In genomic region chr3:101829066-101829830, GRCh38 we compare ENCODE assay signal across 9 cellular contexts. TPM values are rescaled to one million over a fixed set of nuclear protein-coding genes. Genes with fewer than 3 reads are reported as not detected.
DNase-seq lines count a peak whose midpoint lies in the region; ATAC-seq and TF ChIP-seq lines count a peak whose summit lies in the region.
"Had no signal": no experiment of that assay in that cellular context is flagged by ENCODE, and none has a peak within 500 bp of the region (broad histone marks: within the 10 kb centered on the region; RNA-seq: fewer than 3 reads in every experiment).

No MANE protein-coding gene starts in this region.

- no peaks in the 10 kb centered on the region for H3K36me3 ChIP-seq in BJ (ENCODE audit: control insufficient read depth, insufficient read depth, low read length)

- CTCF ChIA-PET in BJ (lab: Yijun Ruan, JAX): interaction anchor here (1.0 to 1.1 kb wide), 3 partner anchors 10 to 395 kb away, joined by 3 to 5 read pairs (median 3); no protein-coding TSS in a partner anchor

- peaks cover 21% of the 10 kb centered on the region for H3K4me1 ChIP-seq in foreskin keratinocyte

- no peak overlapping the region for H3K27ac ChIP-seq in foreskin keratinocyte
- H3K27ac ChIP-seq: HL-60 had no signal

- ATAC-seq in GM19467 (IDR thresholded peaks at IDR 0.05; ENCODE audit: unreplicated experiment): peak; percentile 38
- ATAC-seq in HG03565 (IDR thresholded peaks at IDR 0.05; ENCODE audit: unreplicated experiment): peak; percentile 45
- peak; percentile 28 for ATAC-seq in foreskin keratinocyte

- peak overlapping the region; percentile 1; the same call in 1 of the 2 replicates for H3K4me3 ChIP-seq in BJ (ENCODE audit: low read depth, low read length)

- no peak for TF ChIP-seq CTCF in BJ (IDR thresholded peaks at IDR 0.05; ENCODE audit: insufficient read depth, low read depth, low read length)
- no peak for TF ChIP-seq CTCF in foreskin keratinocyte (conservative IDR thresholded peaks at IDR 0.05)

- no peaks in the 10 kb centered on the region for H3K27me3 ChIP-seq in BJ (ENCODE audit: control insufficient read depth, insufficient read depth, low read length)
- no peaks in the 10 kb centered on the region for H3K27me3 ChIP-seq in foreskin keratinocyte

- no peak for DNase-seq in BJ (ENCODE audit: low read depth)
- DNase-seq in activated T-cell treated with anti-CD3 and anti-CD28 coated beads for 24 hours (ENCODE audit: low read depth): peak; percentile 32
- no peak for DNase-seq in foreskin keratinocyte
- DNase-seq in renal cortical epithelial cell (ENCODE audit: low read depth): peak; percentile 46
- no peak for DNase-seq in 8988T
- no peak for DNase-seq in NCI-H748 treated with DMSO at 0.1 percent for 48 hours (lab: John Stamatoyannopoulos, UW)

- POLR2A ChIA-PET in BJ (lab: Charles Lee): no interaction called here

RNA-seq across cellular contexts. Expression of gene NFKBIZ, which starts 20.1 kb away (rescaled TPM):
- polyA plus RNA-seq in BJ (2011; rRNA removed) (41.6 and 50.1 TPM in 2 replicates), foreskin keratinocyte (2.3 and 2.4 TPM in 2 replicates)
- 139 and 188 TPM in 2 replicates for polyA minus RNA-seq in BJ (2011; rRNA and poly(A)+ RNA removed)
- total RNA-seq in foreskin keratinocyte (15.1 and 15.9 TPM in 2 replicates), renal cortical epithelial cell (135 and 224 TPM in 2 replicates)

RNA-seq across cellular contexts. Expression of gene NXPE3, which starts 50.2 kb away (rescaled TPM):
- polyA plus RNA-seq in BJ (2011; rRNA removed) (30.3 and 31.2 TPM in 2 replicates), foreskin keratinocyte (7.6 and 7.8 TPM in 2 replicates)
- polyA minus RNA-seq in BJ (2011; rRNA and poly(A)+ RNA removed): 30.9 and 39.0 TPM in 2 replicates
- total RNA-seq in foreskin keratinocyte (14.9 and 16.8 TPM in 2 replicates), renal cortical epithelial cell (15.5 and 32.0 TPM in 2 replicates)

Comparison
In these comparisons a context has a peak if more than half of its experiments do, and no peak if none do; other contexts are left out.
1. DNase-seq: peak in activated T-cell treated with anti-CD3 and anti-CD28 coated beads for 24 hours (single experiment) and renal cortical epithelial cell (single experiment); none in BJ (single experiment), foreskin keratinocyte (0 of 2), 8988T (single experiment) and NCI-H748 treated with DMSO at 0.1 percent for 48 hours (single experiment).
2. Peak in every context shown above with its lines, with median percentiles within 50 percentile points of each other: ATAC-seq.